In genomic region chr2:186570587-186570986, GRCh38 we compare ENCODE assay signal across 12 cellular contexts. TPM values are rescaled to one million over a fixed set of nuclear protein-coding genes. Genes with fewer than 3 reads are reported as not detected.
DNase-seq lines count a peak whose midpoint lies in the region; ATAC-seq and TF ChIP-seq lines count a peak whose summit lies in the region.
"Had no signal": no experiment of that assay in that cellular context is flagged by ENCODE, and none has a peak within 500 bp of the region (broad histone marks: within the 10 kb centered on the region; RNA-seq: fewer than 3 reads in every experiment).

No MANE protein-coding gene starts in this region.

- peaks cover 15% of the 10 kb centered on the region; the same call in 1 of the 2 replicates for H3F3A ChIP-seq in PC-9 (ENCODE audit: insufficient read depth, low read depth)

- BruUV-seq in PC-9 (replicated peaks; lab: Mats Ljungman, UMichigan) = no TSS peak

- H3K4me1 Mint-ChIP-seq in mesothelial cell of epicardium = peaks cover 35% of the 10 kb centered on the region
- no peaks in the 10 kb centered on the region for H3K4me1 Mint-ChIP-seq in naive thymus-derived CD8-positive, alpha-beta T cell

- H3K4me1 ChIP-seq in PC-9 (replicated peaks; ENCODE audit: insufficient read depth) = peaks cover 23% of the 10 kb centered on the region
- no peaks in the 10 kb centered on the region for H3K4me1 ChIP-seq in effector memory CD4-positive, alpha-beta T cell (ENCODE audit: control insufficient read depth, insufficient read depth, low read length, poor library complexity, severe bottlenecking)

- peak overlapping the region; percentile 65 for H3K27ac Mint-ChIP-seq in mesothelial cell of epicardium
- no peak overlapping the region for H3K27ac Mint-ChIP-seq in naive thymus-derived CD8-positive, alpha-beta T cell

- no peak overlapping the region for H3K4me3 Mint-ChIP-seq in mesothelial cell of epicardium
- H3K4me3 Mint-ChIP-seq in naive thymus-derived CD8-positive, alpha-beta T cell = no peak overlapping the region

- H3K4me2 ChIP-seq in PC-9 = peak overlapping the region; percentile 53
- H3K4me2 ChIP-seq: BLaER1 had no signal

- H3K36me3 Mint-ChIP-seq in mesothelial cell of epicardium = peaks cover 5% of the 10 kb centered on the region
- no peaks in the 10 kb centered on the region for H3K36me3 Mint-ChIP-seq in naive thymus-derived CD8-positive, alpha-beta T cell

- no peaks in the 10 kb centered on the region for H3K79me2 ChIP-seq in PC-9 (ENCODE audit: low read depth)

- DNase-seq in ELF-1 (ENCODE audit: low read depth, low spot score) (peak; percentile 35), PC-9 (peak; percentile 31 to 85), choroid plexus epithelial cell (ENCODE audit: low read depth) (peak; percentile 85), mesothelial cell of epicardium (ENCODE audit: low spot score in 2 of 2, unreplicated experiment in 2 of 2) (no peak), AG08395 (ENCODE audit: low spot score) (no peak)
- DNase-seq in naive thymus-derived CD8-positive, alpha-beta T cell = no peak
- no peak for DNase-seq in effector memory CD4-positive, alpha-beta T cell
- DNase-seq: cerebellar nuclear complex, heart right ventricle, NCI-H526 had no signal

- intact Hi-C loops in PC-9 (cut with micrococcal nuclease; ENCODE audit: unreplicated experiment) = loop anchor here (10.0 kb wide), 1 partner anchor 974 kb away; no protein-coding TSS in a partner anchor

- H3K4me3 ChIP-seq in PC-9 (no peak overlapping the region), choroid plexus epithelial cell (ENCODE audit: low read depth, low read length) (no peak overlapping the region)
- no peak overlapping the region for H3K4me3 ChIP-seq in effector memory CD4-positive, alpha-beta T cell (ENCODE audit: insufficient read depth, low read depth, low read length, poor library complexity, severe bottlenecking)
- H3K4me3 ChIP-seq: BLaER1, heart right ventricle had no signal

- no peaks in the 10 kb centered on the region for H3K27me3 ChIP-seq in PC-9 (ENCODE audit: insufficient read depth, low read depth)
- H3K27me3 ChIP-seq in effector memory CD4-positive, alpha-beta T cell (replicated peaks; ENCODE audit: control insufficient read depth, insufficient read depth, low read length, poor library complexity, severe bottlenecking) = no peaks in the 10 kb centered on the region
- H3K27me3 ChIP-seq: BLaER1, heart right ventricle had no signal

- no peaks in the 10 kb centered on the region for H3K9me2 ChIP-seq in PC-9 (ENCODE audit: insufficient read depth)

- H3K9me3 ChIP-seq in PC-9 (ENCODE audit: insufficient read depth, low read depth) = 0 out of 2 replicates have a peak, but pooled peaks cover 3% of the 10 kb centered on the region
- no peaks in the 10 kb centered on the region for H3K9me3 ChIP-seq in effector memory CD4-positive, alpha-beta T cell (ENCODE audit: control insufficient read depth, low read length)
- H3K9me3 ChIP-seq: BLaER1, heart right ventricle had no signal

- ATAC-seq in naive thymus-derived CD8-positive, alpha-beta T cell = no peak
- ATAC-seq in GM21619 (IDR thresholded peaks at IDR 0.05; ENCODE audit: unreplicated experiment) = no peak
- ATAC-seq: heart right ventricle had no signal

- H3K9me3 Mint-ChIP-seq in mesothelial cell of epicardium = peaks cover 19% of the 10 kb centered on the region
- H3K9me3 Mint-ChIP-seq in naive thymus-derived CD8-positive, alpha-beta T cell = peaks cover 0 to 2% (median 0%) of the 10 kb centered on the region in 9 donors

- CTCF ChIA-PET in PC-9 (lab: Charles Lee) = no interaction called here

- no peaks in the 10 kb centered on the region for H3K27me3 Mint-ChIP-seq in mesothelial cell of epicardium (ENCODE audit: low read depth)
- peaks cover 0 to 3% (median 2%) of the 10 kb centered on the region in 5 donors for H3K27me3 Mint-ChIP-seq in naive thymus-derived CD8-positive, alpha-beta T cell

- POLR2A ChIA-PET in PC-9 (lab: Charles Lee; ENCODE audit: unreplicated experiment) = interaction anchor here (0.6 to 1.0 kb wide), 4 partner anchors 19 to 42 kb away, joined by 4 to 7 read pairs (median 6); partner anchors contain the start of gene ITGAV
- POLR2A ChIA-PET in naive thymus-derived CD8-positive, alpha-beta T cell (lab: Charles Lee) = no interaction called here

- H3K27ac ChIP-seq in PC-9 = peak overlapping the region; percentile 75
- no peak overlapping the region for H3K27ac ChIP-seq in effector memory CD4-positive, alpha-beta T cell (ENCODE audit: insufficient read depth, low read length, poor library complexity, severe bottlenecking)
- H3K27ac ChIP-seq: BLaER1, heart right ventricle had no signal

- no peaks in the 10 kb centered on the region for H4K20me1 ChIP-seq in PC-9 (ENCODE audit: insufficient read depth)
- H4K20me1 ChIP-seq: BLaER1 had no signal

- no peaks in the 10 kb centered on the region for H3K36me3 ChIP-seq in PC-9 (ENCODE audit: low read depth)
- no peaks in the 10 kb centered on the region for H3K36me3 ChIP-seq in effector memory CD4-positive, alpha-beta T cell (ENCODE audit: control insufficient read depth, insufficient read depth, low read length)
- H3K36me3 ChIP-seq: BLaER1, heart right ventricle had no signal

- TF ChIP-seq CTCF in PC-9 (conservative IDR thresholded peaks at IDR 0.05) (no peak), choroid plexus epithelial cell (conservative IDR thresholded peaks at IDR 0.05; ENCODE audit: low read depth, low read length) (no peak), mesothelial cell of epicardium (IDR thresholded peaks at IDR 0.05; ENCODE audit: unreplicated experiment) (no peak)

- H2AFZ ChIP-seq in PC-9 = no peak overlapping the region

RNA-seq across cellular contexts. Expression of gene ITGAV, which starts 19.3 kb away (rescaled TPM):
- total RNA-seq in PC-9 (2021) = 25.0 and 28.0 TPM in 2 replicates
- total RNA-seq in mesothelial cell of epicardium = 93.3 to 112 TPM (median 100 TPM) in 3 replicates
- 1 to 10 TPM; 5.0 to 8.1 TPM for total RNA-seq in naive thymus-derived CD8-positive, alpha-beta T cell
- under 1 TPM; 0.25 to 0.66 (median 0.35) TPM for polyA plus RNA-seq in naive thymus-derived CD8-positive, alpha-beta T cell

Comparison
In these comparisons a context has a peak if more than half of its experiments do, and no peak if none do; other contexts are left out.
1. DNase-seq: peak in ELF-1 (single experiment), PC-9 (2 of 2) and choroid plexus epithelial cell (single experiment); none in mesothelial cell of epicardium (0 of 2), AG08395 (single experiment), naive thymus-derived CD8-positive, alpha-beta T cell (0 of 10) and effector memory CD4-positive, alpha-beta T cell (0 of 3).